In genomic region chr22:36027579-36027959, GRCh38 we compare ENCODE assay signal across 9 cellular contexts. TPM values are rescaled to one million over a fixed set of nuclear protein-coding genes. Genes with fewer than 3 reads are reported as not detected.
DNase-seq lines count a peak whose midpoint lies in the region; ATAC-seq, FAIRE-seq and TF ChIP-seq lines count a peak whose summit lies in the region.
"Had no signal": no experiment of that assay in that cellular context is flagged by ENCODE, and none has a peak within 500 bp of the region (broad histone marks: within the 10 kb centered on the region; RNA-seq: fewer than 3 reads in every experiment).

No MANE protein-coding gene starts in this region.

- H2AK5ac ChIP-seq in H1 (ENCODE audit: low read depth, low read length) = no peak overlapping the region

- H2BK20ac ChIP-seq in H1 (ENCODE audit: low read length) = no peak overlapping the region

- 0 out of 2 replicates have a peak overlapping the region, but pooled peaks have one; percentile 23 for H2BK12ac ChIP-seq in H1 (ENCODE audit: low read depth, low read length)

- H3K79me1 ChIP-seq in H1 (ENCODE audit: low read depth, low read length) = no peaks in the 10 kb centered on the region

- H3K14ac ChIP-seq in H1 (ENCODE audit: insufficient read length) = no peak overlapping the region

- peaks cover 8% of the 10 kb centered on the region for H3K23me2 ChIP-seq in H1 (ENCODE audit: low read depth, low read length)

- peak overlapping the region in 1 of 2 donors; percentile 65 for H3K27ac Mint-ChIP-seq in natural killer cell

- no peak for TF ChIP-seq POLR2A in H1 (IDR thresholded peaks at IDR 0.05; ENCODE audit: control extremely low read depth in 1 of 2, low read depth in 2 of 2, low read length in 2 of 2)

- 7% methylated on average over 7 of the region's 7 CpGs; no CpG with 5 or more reads in 1 of the 2 experiments for WGBS in H1 (ENCODE audit: extremely low coverage in 1 of 2, insufficient coverage in 1 of 2, insufficient read length in 1 of 2, insufficient replicate concordance in 2 of 2, low coverage in 1 of 2, low lambda C conversion rate in 2 of 2, missing lambda C conversion rate in 1 of 2), 2 experiments

- H3K9me3 ChIP-seq in SJCRH30 (replicated peaks) (no peaks in the 10 kb centered on the region), H1 (ENCODE audit: insufficient read depth in 2 of 2, low read depth in 1 of 2, low read length in 1 of 2) (no peaks in the 10 kb centered on the region)

- no peak for TF ChIP-seq EP300 in H1 (IDR thresholded peaks at IDR 0.05; ENCODE audit: borderline replicate concordance in 1 of 2, low read depth in 2 of 2, low read length in 2 of 2)

- H3K4me1 Mint-ChIP-seq in natural killer cell = peaks cover 16% of the 10 kb centered on the region in 2 donors

- H3K79me2 ChIP-seq in H1 (ENCODE audit: control insufficient read depth in 1 of 2, insufficient read depth in 2 of 2, low read length in 2 of 2) = peaks cover 5 to 50% of the 10 kb centered on the region in 2 experiments; a peak in 3 of 4 replicates

- peak; percentile 27 to 63 (median 60) for ATAC-seq in natural killer cell

- intact Hi-C loops in natural killer cell (cut with micrococcal nuclease) = no loop called here

- H3K9me3 Mint-ChIP-seq in natural killer cell = no peaks in the 10 kb centered on the region
- H3K9me3 Mint-ChIP-seq: activated naive CD4-positive, alpha-beta T cell treated with anti-CD3 and anti-CD28 coated beads, Interleukin-2, amount 50 U/mL, for 72 hours had no signal

- H3K27me3 ChIP-seq in SJCRH30 (no peaks in the 10 kb centered on the region), H1 (replicated peaks in 1 of 4; ENCODE audit: control insufficient read depth in 3 of 4, extremely low read depth in 1 of 4, insufficient read depth in 3 of 4, low read length in 3 of 4) (no peaks in the 10 kb centered on the region)

- no peak overlapping the region for H3K56ac ChIP-seq in H1 (replicated peaks; ENCODE audit: insufficient read length, low read depth, low read length)

- no peaks in the 10 kb centered on the region for H3K36me3 Mint-ChIP-seq in natural killer cell
- H3K36me3 Mint-ChIP-seq: activated naive CD4-positive, alpha-beta T cell treated with anti-CD3 and anti-CD28 coated beads, Interleukin-2, amount 50 U/mL, for 72 hours had no signal

- no peak overlapping the region for H2BK15ac ChIP-seq in H1 (ENCODE audit: low read length)

- peak overlapping the region; percentile 87 for H2AFZ ChIP-seq in H1 (ENCODE audit: low read length)

- H3K4ac ChIP-seq in H1 (replicated peaks; ENCODE audit: insufficient read length, low read depth, low read length) = peak overlapping the region; percentile 1

- no peak overlapping the region for H4K91ac ChIP-seq in H1 (replicated peaks; ENCODE audit: insufficient read length, low read length)

- TF ChIP-seq CTCF in H1 (IDR thresholded peaks at IDR 0.05; ENCODE audit: control extremely low read depth in 1 of 3, insufficient read depth in 1 of 3, low read depth in 1 of 3, low read length in 3 of 3) (no peak), natural killer cell (IDR thresholded peaks at IDR 0.05) (no peak)

- H3K4me2 ChIP-seq in H1 (ENCODE audit: insufficient read depth in 1 of 2, low read depth in 2 of 2, low read length in 2 of 2) = peak overlapping the region; percentile 88

- no peaks in the 10 kb centered on the region for H4K20me1 ChIP-seq in H1 (replicated peaks in 1 of 2; ENCODE audit: control insufficient read depth in 1 of 2, insufficient read depth in 2 of 2, low read length in 2 of 2)

- CTCF ChIA-PET in H1 (lab: Charles Lee; ENCODE audit: partially characterized antibody) = interaction anchor here (1.1 to 7.3 kb wide), 5 partner anchors 38 to 116 kb away, joined by 3 to 47 read pairs (median 4); no protein-coding TSS in a partner anchor

- POLR2A ChIA-PET in H1 (lab: Charles Lee; ENCODE audit: partially characterized antibody) = interaction anchor here (1.2 to 3.9 kb wide), 7 partner anchors 11 to 103 kb away, joined by 3 to 44 read pairs (median 3); no protein-coding TSS in a partner anchor

- peak overlapping the region in 3 of 4 experiments; percentile 72 to 83 (median 81); a peak in 6 of 7 replicates for H3K9ac ChIP-seq in H1 (replicated peaks in 1 of 4; ENCODE audit: extremely low read depth in 1 of 4, low read depth in 3 of 4, low read length in 3 of 4)

- H3K27ac ChIP-seq in SJCRH30 (peak overlapping the region; percentile 26), H1 (ENCODE audit: low read depth, low read length) (peak overlapping the region; percentile 54; the same call in 1 of the 2 replicates)

- peak; percentile 29 for DNase-seq in NCI-H748 (lab: John Stamatoyannopoulos, UW; ENCODE audit: unreplicated experiment)
- no peak for DNase-seq in NCI-H748 treated with DMSO at 0.1 percent for 48 hours (lab: John Stamatoyannopoulos, UW)
- peak; percentile 10 to 50 for DNase-seq in SJCRH30
- no peak for DNase-seq in H1 (ENCODE audit: low read depth in 1 of 2, low spot score in 2 of 2)
- DNase-seq in natural killer cell = no peak
- no peak for DNase-seq in AG20443 (ENCODE audit: low spot score)
- DNase-seq in NOMO-1 treated with dmso at 0.1 percent for 144 hours (lab: John Stamatoyannopoulos, UW; ENCODE audit: unreplicated experiment) = no peak
- DNase-seq in DMS153 treated with DMSO at 0.1 percent for 48 hours (lab: John Stamatoyannopoulos, UW; ENCODE audit: unreplicated experiment) = no peak

- no peaks in the 10 kb centered on the region for H3K36me3 ChIP-seq in SJCRH30
- H3K36me3 ChIP-seq in H1 (ENCODE audit: control insufficient read depth in 2 of 4, insufficient read depth in 4 of 4, low read length in 3 of 4) = no peaks in the 10 kb centered on the region

- no peak for TF ChIP-seq RAD21 in H1 (IDR thresholded peaks at IDR 0.05 in 1 of 2, conservative IDR thresholded peaks at IDR 0.05 in 1 of 2; ENCODE audit: low read depth in 2 of 2, low read length in 2 of 2)

- no peak overlapping the region for H4K8ac ChIP-seq in H1 (ENCODE audit: extremely low read depth, insufficient read depth, low read length)

- 0 out of 2 replicates have a peak overlapping the region, but pooled peaks have one; percentile 62 for H3K18ac ChIP-seq in H1 (ENCODE audit: extremely low read depth, low read length)

- H3K4me1 ChIP-seq in SJCRH30 (0 out of 2 replicates have a peak, but pooled peaks cover under 1% of the 10 kb centered on the region), H1 (replicated peaks in 1 of 4; ENCODE audit: control insufficient read depth in 3 of 4, insufficient read depth in 4 of 4, low read length in 3 of 4) (peaks cover 0 to 9% (median 6%) of the 10 kb centered on the region in 4 experiments; a peak in 5 of 7 replicates)

- H3K4me3 Mint-ChIP-seq in natural killer cell = peak overlapping the region; percentile 87

- no peak overlapping the region for H2BK120ac ChIP-seq in H1 (replicated peaks; ENCODE audit: low read depth, low read length)

- FAIRE-seq in H1 (lab: Jason Lieb, UNC) = no peak

- H2BK5ac ChIP-seq in H1 (ENCODE audit: low read depth, low read length) = peak overlapping the region; percentile 60; the same call in 1 of the 2 replicates

- no peak overlapping the region for H4K5ac ChIP-seq in H1 (ENCODE audit: insufficient read length, low read depth, low read length)

- peak overlapping the region; percentile 89 for H3K4me3 ChIP-seq in SJCRH30
- H3K4me3 ChIP-seq in H1 (ENCODE audit: extremely low read depth in 1 of 4, insufficient read depth in 2 of 4, low read depth in 3 of 4, low read length in 4 of 4) = peak overlapping the region; percentile 87 to 95 (median 92)

- no peak overlapping the region for H3K23ac ChIP-seq in H1 (ENCODE audit: insufficient read length)

- peaks cover 16 to 18% of the 10 kb centered on the region in 2 donors for H3K27me3 Mint-ChIP-seq in natural killer cell (ENCODE audit: low read depth in 2 of 2)

TF ChIP-seq in H1, 55 proteins besides CTCF, POLR2A, EP300 and RAD21 (continues in another document):
- TF ChIP-seq TEAD4 (IDR thresholded peaks at IDR 0.05; ENCODE audit: low read depth, low read length) (no peak), ATF2 (IDR thresholded peaks at IDR 0.05; ENCODE audit: low read length) (no peak), SIX5 (IDR thresholded peaks at IDR 0.05; ENCODE audit: low read depth, low read length) (no peak), SP2 (IDR thresholded peaks at IDR 0.05; ENCODE audit: low read length) (no peak), TCF12 (IDR thresholded peaks at IDR 0.05; ENCODE audit: low read depth, low read length) (no peak), CREB1 (IDR thresholded peaks at IDR 0.05) (no peak), CBX5 (IDR thresholded peaks at IDR 0.05; ENCODE audit: low read depth, low read length) (no peak), KDM1A (IDR thresholded peaks at IDR 0.05; ENCODE audit: borderline replicate concordance, low read length) (no peak)
- TF ChIP-seq, protein P1, sequence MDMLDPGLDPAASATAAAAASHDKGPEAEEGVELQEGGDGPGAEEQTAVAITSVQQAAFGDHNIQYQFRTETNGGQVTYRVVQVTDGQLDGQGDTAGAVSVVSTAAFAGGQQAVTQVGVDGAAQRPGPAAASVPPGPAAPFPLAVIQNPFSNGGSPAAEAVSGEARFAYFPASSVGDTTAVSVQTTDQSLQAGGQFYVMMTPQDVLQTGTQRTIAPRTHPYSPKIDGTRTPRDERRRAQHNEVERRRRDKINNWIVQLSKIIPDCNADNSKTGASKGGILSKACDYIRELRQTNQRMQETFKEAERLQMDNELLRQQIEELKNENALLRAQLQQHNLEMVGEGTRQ (IDR thresholded peaks at IDR 0.05; ENCODE audit: low read length) = no peak

RNA-seq across cellular contexts. Expression of gene RBFOX2, which starts 1.1 kb away (rescaled TPM):
- 136 and 147 TPM in 2 replicates for total RNA-seq in SJCRH30 (2014; rRNA removed; shearing (Covaris generic))
- 108 and 121 TPM in 2 replicates for total RNA-seq in H1 (2021; fragmentation: NEBNext Ultra II Directional; extraction: Animal tissue kit (Norgen Biotek cat#: 25700))
- polyA plus RNA-seq in H1 (2011; rRNA removed) = 122 and 138 TPM in 2 replicates
- polyA plus RNA-seq in H1 (2011; cell fraction: cytosol; rRNA removed) = 125 TPM
- 169 TPM for polyA plus RNA-seq in H1 (2011; cell fraction: nucleus; rRNA removed)
- polyA plus RNA-seq in H1 (2012, experiment 1 of 2) = 66.5 to 88.5 TPM (median 83.3 TPM) in 4 replicates
- 21.5 TPM for polyA plus RNA-seq in H1 (2012, experiment 2 of 2)
- 74.2 TPM for polyA plus RNA-seq in H1 (2013, experiment 1 of 2)
- polyA plus RNA-seq in H1 (2013, experiment 2 of 2) = 74.1 TPM
- polyA minus RNA-seq in H1 (2011; rRNA and poly(A)+ RNA removed) = 181 and 254 TPM in 2 replicates
- 83.7 TPM for polyA minus RNA-seq in H1 (2011; cell fraction: cytosol; rRNA and poly(A)+ RNA removed)
- polyA minus RNA-seq in H1 (2011; cell fraction: nucleus; rRNA and poly(A)+ RNA removed) = 129 TPM
- total RNA-seq in natural killer cell = 1 to 10 TPM; 1.0 to 4.7 (median 3.0) TPM

Comparison
In these comparisons a context has a peak if more than half of its experiments do, and no peak if none do; other contexts are left out.
1. DNase-seq: peak in NCI-H748 (single experiment) and SJCRH30 (2 of 2); none in NCI-H748 treated with DMSO at 0.1 percent for 48 hours (single experiment), H1 (0 of 2), natural killer cell (single experiment), AG20443 (single experiment), NOMO-1 treated with dmso at 0.1 percent for 144 hours (single experiment) and DMS153 treated with DMSO at 0.1 percent for 48 hours (single experiment).
2. RNA of gene RBFOX2, which starts 1.1 kb away (total RNA-seq): 136 to 147 TPM in SJCRH30 and 108 to 121 TPM in H1; 1.0 to 4.7 TPM in natural killer cell; every median in the first group is over 10 times any median in the second.